1 cellular context compared by ENCODE assay signal in genomic region chr14:23160924-23161522, GRCh38.
A peak's percentile ranks its signal among the peaks of the same experiment; 100 is the strongest.
TF ChIP-seq lines count a peak whose summit lies in the region.

No MANE protein-coding gene starts in this region.

TF ChIP-seq in H1, 55 proteins besides CTCF, POLR2A, EP300 and RAD21 (continued from another document):
- TF ChIP-seq CHD7 (IDR thresholded peaks at IDR 0.05; ENCODE audit: insufficient replicate concordance, low read length): no peak
- TF ChIP-seq MAFK (IDR thresholded peaks at IDR 0.05; ENCODE audit: low read depth, low read length): peak; percentile 99
- TF ChIP-seq SIRT6 (IDR thresholded peaks at IDR 0.05; ENCODE audit: low read length): no peak
- no peak for TF ChIP-seq GTF2F1 (IDR thresholded peaks at IDR 0.05; ENCODE audit: borderline replicate concordance, low read depth, low read length)
- no peak for TF ChIP-seq ATF2 (IDR thresholded peaks at IDR 0.05; ENCODE audit: low read length)
- TF ChIP-seq EGR1 (IDR thresholded peaks at IDR 0.05; ENCODE audit: borderline replicate concordance, low read depth, low read length): no peak
- no peak for TF ChIP-seq CHD2 (IDR thresholded peaks at IDR 0.05; ENCODE audit: low read length)
- TF ChIP-seq TAF7 (optimal IDR thresholded peaks at IDR 0.05; ENCODE audit: borderline replicate concordance, low read depth, low read length): no peak
- peak; percentile 96 for TF ChIP-seq BACH1 (IDR thresholded peaks at IDR 0.05; ENCODE audit: low read length)
- TF ChIP-seq CREB1 (IDR thresholded peaks at IDR 0.05): no peak
- TF ChIP-seq CHD1 (IDR thresholded peaks at IDR 0.05; ENCODE audit: low read depth, low read length): no peak
- TF ChIP-seq FOSL1 (IDR thresholded peaks at IDR 0.05; ENCODE audit: insufficient read depth, low read depth, low read length): no peak
- no peak for TF ChIP-seq SP2 (IDR thresholded peaks at IDR 0.05; ENCODE audit: low read length)
- TF ChIP-seq POU5F1 (IDR thresholded peaks at IDR 0.05; ENCODE audit: low read depth, low read length): no peak
- TF ChIP-seq RBBP5 (IDR thresholded peaks at IDR 0.05; ENCODE audit: borderline replicate concordance, low read depth, low read length): peak; percentile 63; the same call in 1 of the 2 replicates
- TF ChIP-seq CEBPB (IDR thresholded peaks at IDR 0.05; ENCODE audit: low read depth, low read length): peak; percentile 5; the same call in 1 of the 2 replicates
- no peak for TF ChIP-seq PHF8 (conservative IDR thresholded peaks at IDR 0.05; ENCODE audit: low read depth, low read length)
- TF ChIP-seq TCF12 (IDR thresholded peaks at IDR 0.05; ENCODE audit: low read depth, low read length): no peak
- peak in 1 of 2 experiments; percentile 82; a peak in 1 of 4 replicates for TF ChIP-seq SIN3A (conservative IDR thresholded peaks at IDR 0.05 in 1 of 2, IDR thresholded peaks at IDR 0.05 in 1 of 2; ENCODE audit: low read depth in 1 of 2, low read length in 2 of 2)
- no peak for TF ChIP-seq HDAC6 (IDR thresholded peaks at IDR 0.05; ENCODE audit: low read depth, low read length)
- no peak for TF ChIP-seq SIX5 (IDR thresholded peaks at IDR 0.05; ENCODE audit: low read depth, low read length)
- TF ChIP-seq KDM5A (IDR thresholded peaks at IDR 0.05; ENCODE audit: low read length): no peak
- TF ChIP-seq JUND (IDR thresholded peaks at IDR 0.05; ENCODE audit: low read length): no peak
- no peak for TF ChIP-seq RNF2 (IDR thresholded peaks at IDR 0.05; ENCODE audit: borderline replicate concordance, low read depth, low read length, missing control alignments, poor library complexity, severe bottlenecking)
- TF ChIP-seq NANOG (IDR thresholded peaks at IDR 0.05; ENCODE audit: insufficient read depth, low read depth, low read length, poor library complexity, severe bottlenecking): peak; percentile 85
- TF ChIP-seq RXRA (IDR thresholded peaks at IDR 0.05; ENCODE audit: insufficient read depth, low read depth, low read length): 0 out of 2 replicates have a peak, but pooled peaks have one; percentile 70
- no peak for TF ChIP-seq BRCA1 (IDR thresholded peaks at IDR 0.05; ENCODE audit: low read depth, low read length)
- no peak for TF ChIP-seq JUN (IDR thresholded peaks at IDR 0.05; ENCODE audit: low read depth, low read length)
- no peak for TF ChIP-seq USF2 (IDR thresholded peaks at IDR 0.05; ENCODE audit: low read length)
- TF ChIP-seq CBX5 (IDR thresholded peaks at IDR 0.05; ENCODE audit: low read depth, low read length): no peak
- TF ChIP-seq GABPA (IDR thresholded peaks at IDR 0.05; ENCODE audit: borderline replicate concordance, insufficient read depth, low read length): no peak
- no peak for TF ChIP-seq SAP30 (IDR thresholded peaks at IDR 0.05; ENCODE audit: insufficient read depth, insufficient replicate concordance, low read length)
- TF ChIP-seq ATF3 (IDR thresholded peaks at IDR 0.05; ENCODE audit: insufficient read depth, low read depth, low read length): no peak
- no peak for TF ChIP-seq ZNF274 (IDR thresholded peaks at IDR 0.05; ENCODE audit: borderline replicate concordance, extremely low read depth, low read length)
- no peak for TF ChIP-seq RFX5 (IDR thresholded peaks at IDR 0.05; ENCODE audit: borderline replicate concordance, low read depth, low read length)
- TF ChIP-seq BCL11A (IDR thresholded peaks at IDR 0.05; ENCODE audit: low read depth in 2 of 2, low read length in 2 of 2): no peak
- no peak for TF ChIP-seq EZH2 (IDR thresholded peaks at IDR 0.05; ENCODE audit: low read depth, low read length, severe bottlenecking)
- 0 out of 2 replicates have a peak, but pooled peaks have one; percentile 3 for TF ChIP-seq TEAD4 (IDR thresholded peaks at IDR 0.05; ENCODE audit: low read depth, low read length)
- TF ChIP-seq HDAC2 (IDR thresholded peaks at IDR 0.05; ENCODE audit: borderline replicate concordance in 1 of 2, low read depth in 2 of 2, low read length in 2 of 2): peak; percentile 88 to 95; a peak in 3 of 4 replicates
- TF ChIP-seq KDM4A (IDR thresholded peaks at IDR 0.05; ENCODE audit: low read depth, low read length, severe bottlenecking): peak; percentile 33
- TF ChIP-seq SP1 (IDR thresholded peaks at IDR 0.05; ENCODE audit: low read depth, low read length): no peak
- no peak for TF ChIP-seq CBX8 (IDR thresholded peaks at IDR 0.05; ENCODE audit: borderline replicate concordance, low read depth, low read length)
- TF ChIP-seq SUZ12 (IDR thresholded peaks at IDR 0.05; ENCODE audit: low read length): no peak
- no peak for TF ChIP-seq SRF (IDR thresholded peaks at IDR 0.05; ENCODE audit: low read depth, low read length)
- no peak; the same call in 1 of the 2 replicates for TF ChIP-seq POLR2AphosphoS5 (IDR thresholded peaks at IDR 0.05; ENCODE audit: low read depth, low read length)
- TF ChIP-seq YY1 (IDR thresholded peaks at IDR 0.05; ENCODE audit: low read depth, low read length): peak; percentile 73; the same call in 1 of the 2 replicates
- peak; percentile 67 for TF ChIP-seq ASH2L (IDR thresholded peaks at IDR 0.05; ENCODE audit: low read length)
- no peak; the same call in 1 of the 2 replicates for TF ChIP-seq TBP (IDR thresholded peaks at IDR 0.05; ENCODE audit: low read depth, low read length)
- TF ChIP-seq KDM1A (IDR thresholded peaks at IDR 0.05; ENCODE audit: borderline replicate concordance, low read length): no peak
- TF ChIP-seq MAX (IDR thresholded peaks at IDR 0.05): peak; percentile 77
